ENCODE assay signal across 1 cellular context in genomic region chr14:101808894-101809670, GRCh38.
TF ChIP-seq lines count a peak whose summit lies in the region.

No MANE protein-coding gene starts in this region.

TF ChIP-seq in HepG2, 621 proteins besides CTCF, POLR2A, EP300 and RAD21 (continued from another document):
- peak; percentile 43 for TF ChIP-seq ARID3A (IDR thresholded peaks at IDR 0.05; ENCODE audit: low read depth, low read length)
